In genomic region chr12:122799635-122800243, GRCh38 we compare ENCODE assay signal across 1 cellular context.
TF ChIP-seq lines count a peak whose summit lies in the region.

No MANE protein-coding gene starts in this region.

TF ChIP-seq in HEK293, 187 proteins besides CTCF, POLR2A, EP300 and RAD21:
- peak; percentile 58 for TF ChIP-seq ZIC2 (tag by site-specific recombination; IDR thresholded peaks at IDR 0.05)
- peak; percentile 84; the same call in 1 of the 2 replicates for TF ChIP-seq ZNF121 (tag by site-specific recombination; IDR thresholded peaks at IDR 0.05)
- no peak for TF ChIP-seq ZEB2 (tag by site-specific recombination; IDR thresholded peaks at IDR 0.05)
